ENCODE assay signal across 1 cellular context in genomic region chr10:73858750-73859439, GRCh38.
TF ChIP-seq lines count a peak whose summit lies in the region.

No MANE protein-coding gene starts in this region.

TF ChIP-seq in HepG2, 621 proteins besides CTCF, POLR2A, EP300 and RAD21:
- no peak for TF ChIP-seq ARNTL (CRISPR knock-in tag; IDR thresholded peaks at IDR 0.05)
- no peak for TF ChIP-seq ZNF17 (CRISPR knock-in tag; IDR thresholded peaks at IDR 0.05)
- no peak for TF ChIP-seq ZNF296 (CRISPR knock-in tag; conservative IDR thresholded peaks at IDR 0.05)
- no peak for TF ChIP-seq SUZ12 (IDR thresholded peaks at IDR 0.05; ENCODE audit: low read depth, low read length)
- no peak for TF ChIP-seq RCOR2 (CRISPR knock-in tag; IDR thresholded peaks at IDR 0.05)
- no peak for TF ChIP-seq KAT7 (CRISPR knock-in tag; IDR thresholded peaks at IDR 0.05; ENCODE audit: borderline replicate concordance)
- no peak for TF ChIP-seq KAT8 (CRISPR knock-in tag; IDR thresholded peaks at IDR 0.05)
- no peak for TF ChIP-seq AGO2 (optimal IDR thresholded peaks at IDR 0.05; ENCODE audit: low read depth, low read length)
- TF ChIP-seq ZNF615 (CRISPR knock-in tag; IDR thresholded peaks at IDR 0.05; ENCODE audit: borderline replicate concordance), result no peak
- TF ChIP-seq ZBTB1 (CRISPR knock-in tag; IDR thresholded peaks at IDR 0.05; ENCODE audit: borderline replicate concordance), result no peak
TF ChIP-seq in HepG2: peak in this region for 0.
